Comparison of ENCODE assay signal across 29 cellular contexts in the genomic region with DNA sequence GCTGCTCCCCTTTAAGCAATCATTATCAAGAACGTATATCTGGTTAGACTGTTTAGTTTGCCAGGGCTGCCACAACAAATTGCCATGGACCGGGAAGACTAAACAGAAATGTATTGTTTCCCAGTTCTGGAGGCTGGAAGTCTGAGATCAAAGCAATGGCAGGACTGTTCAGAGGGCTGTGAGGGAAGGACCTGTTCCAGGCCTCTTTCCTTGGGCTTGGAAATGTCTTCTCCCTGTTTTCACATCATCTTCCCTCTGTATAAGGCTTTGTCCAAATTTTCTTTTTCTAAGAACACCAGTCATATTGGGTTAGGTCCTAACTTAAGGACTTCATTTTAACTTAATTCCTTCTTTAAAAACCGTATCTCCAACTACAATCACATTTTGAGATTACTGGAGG. TPM values are rescaled to one million over a fixed set of nuclear protein-coding genes. Genes with fewer than 3 reads are reported as not detected.
"Had no signal": no experiment of that assay in that cellular context is flagged by ENCODE, and none has a peak within 500 bp of the region (broad histone marks: within the 10 kb centered on the region; RNA-seq: fewer than 3 reads in every experiment).

No MANE protein-coding gene starts in this region.

- H3K4me1 Mint-ChIP-seq: activated naive CD4-positive, alpha-beta T cell treated with anti-CD3 and anti-CD28 coated beads, Interleukin-2, amount 10 ng/mL, durations not matched to agents 7 days and 5 days; activated naive CD8-positive, alpha-beta T cell treated with anti-CD3 and anti-CD28 coated beads for 36 hours; T-cell had no signal

- H3K27me3 ChIP-seq: brain microvascular endothelial cell, cardiac muscle cell had no signal

- H3K4me3 ChIP-seq: cardiac muscle cell, K562 had no signal

- H3K27ac Mint-ChIP-seq: activated CD8-positive, alpha-beta T cell treated with anti-CD3 and anti-CD28 coated beads for 36 hours; activated naive CD4-positive, alpha-beta T cell treated with anti-CD3 and anti-CD28 coated beads, Interleukin-2, amount 10 ng/mL, durations not matched to agents 7 days and 5 days; activated naive CD8-positive, alpha-beta T cell treated with anti-CD3 and anti-CD28 coated beads for 36 hours; activated T-cell treated with anti-CD3 and anti-CD28 coated beads, Interleukin-2, amount 50 U/mL, for 72 hours; activated T-helper 2 cell treated with anti-CD3 and anti-CD28 coated beads, Interferon-gamma antibody, Interleukin-2, Interleukin-4, amounts not matched to agents 10 μg/mL and 5 μg/mL and 100 μg/mL, durations not matched to agents 14 hours and 24 hours and 36 hours; T-cell had no signal

- H3K4me3 Mint-ChIP-seq: activated CD8-positive, alpha-beta T cell treated with anti-CD3 and anti-CD28 coated beads for 36 hours; activated naive CD4-positive, alpha-beta T cell treated with anti-CD3 and anti-CD28 coated beads, Interleukin-2, amount 10 ng/mL, durations not matched to agents 7 days and 5 days; activated naive CD8-positive, alpha-beta T cell treated with anti-CD3 and anti-CD28 coated beads for 36 hours; activated T-cell treated with anti-CD3 and anti-CD28 coated beads, Interleukin-2, amount 50 U/mL, for 72 hours; T-cell had no signal

- H3K9me3 Mint-ChIP-seq: activated CD8-positive, alpha-beta T cell treated with anti-CD3 and anti-CD28 coated beads for 36 hours; activated naive CD4-positive, alpha-beta T cell treated with anti-CD3 and anti-CD28 coated beads, Interleukin-2, amount 10 ng/mL, durations not matched to agents 7 days and 5 days; activated naive CD8-positive, alpha-beta T cell treated with anti-CD3 and anti-CD28 coated beads for 36 hours; activated T-helper 2 cell treated with anti-CD3 and anti-CD28 coated beads, Interferon-gamma antibody, Interleukin-2, Interleukin-4, amounts not matched to agents 10 μg/mL and 5 μg/mL and 100 μg/mL, durations not matched to agents 14 hours and 24 hours and 36 hours; T-cell had no signal

- H3K27me3 Mint-ChIP-seq: activated CD8-positive, alpha-beta T cell treated with anti-CD3 and anti-CD28 coated beads for 36 hours; activated naive CD4-positive, alpha-beta T cell treated with anti-CD3 and anti-CD28 coated beads, Interleukin-2, amount 10 ng/mL, durations not matched to agents 7 days and 5 days; activated naive CD8-positive, alpha-beta T cell treated with anti-CD3 and anti-CD28 coated beads for 36 hours; T-cell had no signal

- H3K27ac ChIP-seq: brain microvascular endothelial cell, cardiac muscle cell, VCaP had no signal

- ATAC-seq: activated CD4-positive, CD25-positive, alpha-beta regulatory T cell treated with anti-CD3 and anti-CD28 coated beads, Interleukin-2, amount 50 U/mL, for 24 hours; activated CD8-positive, alpha-beta T cell treated with anti-CD3 and anti-CD28 coated beads for 36 hours; activated T-cell treated with anti-CD3 and anti-CD28 coated beads, Interleukin-2, amount 50 U/mL, for 72 hours; K562; T-cell had no signal

- DNase-seq: activated CD4-positive, alpha-beta T cell treated with anti-CD3 and anti-CD28 coated beads for 4 hours; activated CD8-positive, alpha-beta memory T cell treated with anti-CD3 and anti-CD28 coated beads, Interleukin-2, amount 50 U/mL, for 4 hours; activated CD8-positive, alpha-beta T cell treated with anti-CD3 and anti-CD28 coated beads for 36 hours; activated gamma-delta T cell treated with Interleukin-2 at 50 U/mL for 16 hours; activated naive CD4-positive, alpha-beta T cell treated with anti-CD3 and anti-CD28 coated beads, Interleukin-2, amount 10 ng/mL, durations not matched to agents 7 days and 5 days; activated naive CD8-positive, alpha-beta T cell treated with anti-CD3 and anti-CD28 coated beads for 36 hours; activated T-cell treated with anti-CD3 and anti-CD28 coated beads, Interleukin-2, amount 50 U/mL, for 72 hours; brain microvascular endothelial cell; cerebellar nuclear complex; Kasumi-1; NCI-H1048; NCI-H146; NCI-H1930; NCI-H2107; NCI-H2171 treated with DMSO at 0.1 percent for 48 hours; NCI-H226; NCI-H510A; NCI-H69; SHP77 treated with DMSO at 0.1 percent for 48 hours; T-helper 2 cell; T1000 had no signal

RNA-seq across cellular contexts. Expression of a gene that starts 43.6 kb away (rescaled TPM):
- total RNA-seq: activated CD8-positive, alpha-beta T cell treated with anti-CD3 and anti-CD28 coated beads for 36 hours; activated naive CD8-positive, alpha-beta T cell treated with anti-CD3 and anti-CD28 coated beads for 36 hours; activated T-cell treated with anti-CD3 and anti-CD28 coated beads, Interleukin-2, amount 50 U/mL, for 72 hours; activated T-helper 2 cell treated with anti-CD3 and anti-CD28 coated beads, Interferon-gamma antibody, Interleukin-2, Interleukin-4, amounts not matched to agents 10 μg/mL and 5 μg/mL and 100 μg/mL, durations not matched to agents 14 hours and 24 hours and 36 hours; cardiac muscle cell; K562; SK-MEL-5; T-cell had no signal
- polyA plus RNA-seq: adipose tissue, cardiac muscle cell, K562 had no signal
